1 cellular context compared by ENCODE assay signal in genomic region chr7:66668677-66669076, GRCh38.
TF ChIP-seq lines count a peak whose summit lies in the region.

No MANE protein-coding gene starts in this region.

TF ChIP-seq in GM23338, 12 proteins besides CTCF, POLR2A, EP300 and RAD21 (continued from another document):
- TF ChIP-seq ETS1 (IDR thresholded peaks at IDR 0.05) (no peak), NANOG (IDR thresholded peaks at IDR 0.05; ENCODE audit: borderline replicate concordance) (no peak), CREB1 (CRISPR knock-in tag; IDR thresholded peaks at IDR 0.05; ENCODE audit: low read depth) (no peak), POLR2AphosphoS5 (IDR thresholded peaks at IDR 0.05; ENCODE audit: low read depth) (no peak), STAT1 (IDR thresholded peaks at IDR 0.05; ENCODE audit: unreplicated experiment) (no peak), REST (IDR thresholded peaks at IDR 0.05; ENCODE audit: unreplicated experiment) (no peak), EZH2 (IDR thresholded peaks at IDR 0.05; ENCODE audit: low read depth, unreplicated experiment) (no peak), ZNF114 (CRISPR knock-in tag; IDR thresholded peaks at IDR 0.05) (no peak), ZNF331 (CRISPR knock-in tag; IDR thresholded peaks at IDR 0.05; ENCODE audit: low read depth) (no peak)
